ENCODE assay signal across 1 cellular context in genomic region chr10:69918036-69918435, GRCh38.
TF ChIP-seq lines count a peak whose summit lies in the region.

No MANE protein-coding gene starts in this region.

TF ChIP-seq in GM23338, 12 proteins besides CTCF, POLR2A, EP300 and RAD21 (continued from another document):
- TF ChIP-seq REST (IDR thresholded peaks at IDR 0.05; ENCODE audit: unreplicated experiment) (no peak), POLR2AphosphoS5 (IDR thresholded peaks at IDR 0.05; ENCODE audit: low read depth) (no peak), ETS1 (IDR thresholded peaks at IDR 0.05) (no peak), NANOG (IDR thresholded peaks at IDR 0.05; ENCODE audit: borderline replicate concordance) (no peak), EZH2 (IDR thresholded peaks at IDR 0.05; ENCODE audit: low read depth, unreplicated experiment) (no peak), EZH2phosphoT487 (IDR thresholded peaks at IDR 0.05; ENCODE audit: unreplicated experiment) (no peak), ZNF331 (CRISPR knock-in tag; IDR thresholded peaks at IDR 0.05; ENCODE audit: low read depth) (no peak), CREB1 (CRISPR knock-in tag; IDR thresholded peaks at IDR 0.05; ENCODE audit: low read depth) (no peak)
- TF ChIP-seq, protein P1, sequence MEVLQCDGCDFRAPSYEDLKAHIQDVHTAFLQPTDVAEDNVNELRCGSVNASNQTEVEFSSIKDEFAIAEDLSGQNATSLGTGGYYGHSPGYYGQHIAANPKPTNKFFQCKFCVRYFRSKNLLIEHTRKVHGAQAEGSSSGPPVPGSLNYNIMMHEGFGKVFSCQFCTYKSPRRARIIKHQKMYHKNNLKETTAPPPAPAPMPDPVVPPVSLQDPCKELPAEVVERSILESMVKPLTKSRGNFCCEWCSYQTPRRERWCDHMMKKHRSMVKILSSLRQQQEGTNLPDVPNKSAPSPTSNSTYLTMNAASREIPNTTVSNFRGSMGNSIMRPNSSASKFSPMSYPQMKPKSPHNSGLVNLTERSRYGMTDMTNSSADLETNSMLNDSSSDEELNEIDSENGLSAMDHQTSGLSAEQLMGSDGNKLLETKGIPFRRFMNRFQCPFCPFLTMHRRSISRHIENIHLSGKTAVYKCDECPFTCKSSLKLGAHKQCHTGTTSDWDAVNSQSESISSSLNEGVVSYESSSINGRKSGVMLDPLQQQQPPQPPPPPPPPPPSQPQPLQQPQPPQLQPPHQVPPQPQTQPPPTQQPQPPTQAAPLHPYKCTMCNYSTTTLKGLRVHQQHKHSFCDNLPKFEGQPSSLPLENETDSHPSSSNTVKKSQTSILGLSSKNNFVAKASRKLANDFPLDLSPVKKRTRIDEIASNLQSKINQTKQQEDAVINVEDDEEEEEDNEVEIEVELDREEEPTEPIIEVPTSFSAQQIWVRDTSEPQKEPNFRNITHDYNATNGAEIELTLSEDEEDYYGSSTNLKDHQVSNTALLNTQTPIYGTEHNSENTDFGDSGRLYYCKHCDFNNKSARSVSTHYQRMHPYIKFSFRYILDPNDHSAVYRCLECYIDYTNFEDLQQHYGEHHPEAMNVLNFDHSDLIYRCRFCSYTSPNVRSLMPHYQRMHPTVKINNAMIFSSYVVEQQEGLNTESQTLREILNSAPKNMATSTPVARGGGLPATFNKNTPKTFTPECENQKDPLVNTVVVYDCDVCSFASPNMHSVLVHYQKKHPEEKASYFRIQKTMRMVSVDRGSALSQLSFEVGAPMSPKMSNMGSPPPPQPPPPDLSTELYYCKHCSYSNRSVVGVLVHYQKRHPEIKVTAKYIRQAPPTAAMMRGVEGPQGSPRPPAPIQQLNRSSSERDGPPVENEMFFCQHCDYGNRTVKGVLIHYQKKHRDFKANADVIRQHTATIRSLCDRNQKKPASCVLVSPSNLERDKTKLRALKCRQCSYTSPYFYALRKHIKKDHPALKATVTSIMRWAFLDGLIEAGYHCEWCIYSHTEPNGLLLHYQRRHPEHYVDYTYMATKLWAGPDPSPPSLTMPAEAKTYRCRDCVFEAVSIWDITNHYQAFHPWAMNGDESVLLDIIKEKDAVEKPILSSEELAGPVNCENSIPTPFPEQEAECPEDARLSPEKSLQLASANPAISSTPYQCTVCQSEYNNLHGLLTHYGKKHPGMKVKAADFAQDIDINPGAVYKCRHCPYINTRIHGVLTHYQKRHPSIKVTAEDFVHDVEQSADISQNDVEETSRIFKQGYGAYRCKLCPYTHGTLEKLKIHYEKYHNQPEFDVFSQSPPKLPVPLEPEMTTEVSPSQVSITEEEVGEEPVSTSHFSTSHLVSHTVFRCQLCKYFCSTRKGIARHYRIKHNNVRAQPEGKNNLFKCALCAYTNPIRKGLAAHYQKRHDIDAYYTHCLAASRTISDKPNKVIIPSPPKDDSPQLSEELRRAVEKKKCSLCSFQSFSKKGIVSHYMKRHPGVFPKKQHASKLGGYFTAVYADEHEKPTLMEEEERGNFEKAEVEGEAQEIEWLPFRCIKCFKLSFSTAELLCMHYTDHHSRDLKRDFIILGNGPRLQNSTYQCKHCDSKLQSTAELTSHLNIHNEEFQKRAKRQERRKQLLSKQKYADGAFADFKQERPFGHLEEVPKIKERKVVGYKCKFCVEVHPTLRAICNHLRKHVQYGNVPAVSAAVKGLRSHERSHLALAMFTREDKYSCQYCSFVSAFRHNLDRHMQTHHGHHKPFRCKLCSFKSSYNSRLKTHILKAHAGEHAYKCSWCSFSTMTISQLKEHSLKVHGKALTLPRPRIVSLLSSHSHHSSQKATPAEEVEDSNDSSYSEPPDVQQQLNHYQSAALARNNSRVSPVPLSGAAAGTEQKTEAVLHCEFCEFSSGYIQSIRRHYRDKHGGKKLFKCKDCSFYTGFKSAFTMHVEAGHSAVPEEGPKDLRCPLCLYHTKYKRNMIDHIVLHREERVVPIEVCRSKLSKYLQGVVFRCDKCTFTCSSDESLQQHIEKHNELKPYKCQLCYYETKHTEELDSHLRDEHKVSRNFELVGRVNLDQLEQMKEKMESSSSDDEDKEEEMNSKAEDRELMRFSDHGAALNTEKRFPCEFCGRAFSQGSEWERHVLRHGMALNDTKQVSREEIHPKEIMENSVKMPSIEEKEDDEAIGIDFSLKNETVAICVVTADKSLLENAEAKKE (CRISPR knock-in tag; IDR thresholded peaks at IDR 0.05): no peak
TF ChIP-seq in GM23338: peak in this region for 0.
